Comparison of ENCODE assay signal across 24 cellular contexts in genomic region chr15:69602921-69603320, GRCh38.
"Had no signal": no experiment of that assay in that cellular context is flagged by ENCODE, and none has a peak within 500 bp of the region (broad histone marks: within the 10 kb centered on the region; RNA-seq: fewer than 3 reads in every experiment).

No MANE protein-coding gene starts in this region.

- H3K27ac ChIP-seq: Peyer's patch, SJSA1 had no signal

- DNase-seq: activated B cell treated with CpG ODN at 0.5 μM for 24 hours; activated CD4-positive, alpha-beta T cell treated with anti-CD3 and anti-CD28 coated beads for 1 hour; activated CD4-positive, alpha-beta T cell treated with anti-CD3 and anti-CD28 coated beads, Interleukin-2, amount 10 ng/mL, durations not matched to agents 24 days and 14 days; activated CD4-positive, alpha-beta T cell treated with anti-CD3 and anti-CD28 coated beads, Interleukin-2, amount 50 U/mL, for 48 hours; activated gamma-delta T cell; activated naive CD4-positive, alpha-beta T cell treated with anti-CD3 and anti-CD28 coated beads for 36 hours; activated T-cell treated with anti-CD3 and anti-CD28 coated beads, Interleukin-2, amount 50 U/mL, for 4 hours; amygdala; cerebellar nuclear complex; KG1; NCI-H1092; NCI-H1417; NCI-H1930; NCI-H2171; NCI-H2227 treated with DMSO at 0.1 percent for 48 hours; NCI-H446 treated with DMSO at 0.1 percent for 48 hours; NCI-H526 treated with DMSO at 0.1 percent for 48 hours; NK-92 treated with Interleukin-12 subunit alpha and Interleukin-12 subunit beta, amount 100 ng/mL, for 24 hours; OCI-M1; SHP77; SW 1271 had no signal

- ATAC-seq: activated T-cell treated with anti-CD3 and anti-CD28 coated beads, Interleukin-2, amount 50 U/mL, for 4 hours; SK-N-SH treated with all-trans-retinoic acid at 6 μM for 48 hours had no signal
